ENCODE assay signal across 7 cellular contexts in genomic region chr10:89217057-89217990, GRCh38. TPM values are rescaled to one million over a fixed set of nuclear protein-coding genes. Genes with fewer than 3 reads are reported as not detected.
DNase-seq lines count a peak whose midpoint lies in the region; ATAC-seq, FAIRE-seq and TF ChIP-seq lines count a peak whose summit lies in the region.

No MANE protein-coding gene starts in this region.

- peaks cover 19% of the 10 kb centered on the region for H3K36me3 ChIP-seq in lower lobe of right lung

- ATAC-seq in lower lobe of right lung, result peak; percentile 38 to 57
- ATAC-seq in HG03159 (IDR thresholded peaks at IDR 0.05; ENCODE audit: unreplicated experiment), result no peak

- peak; percentile 91 for FAIRE-seq in GM12892 (lab: Jason Lieb, UNC)

- H3K4me1 ChIP-seq in lower lobe of right lung, result peaks cover 11% of the 10 kb centered on the region

- H3K4me3 ChIP-seq in lower lobe of right lung, result no peak overlapping the region

- TF ChIP-seq POLR2A in GM12892 (IDR thresholded peaks at IDR 0.05; ENCODE audit: low read depth, low read length), result no peak

- DNase-seq in GM12892 (ENCODE audit: insufficient read length), result no peak
- peak; percentile 42 for DNase-seq in NCI-H2029 treated with DMSO at 0.1 percent for 48 hours (lab: John Stamatoyannopoulos, UW)
- peak; percentile 51 for DNase-seq in activated CD4-positive, CD25-positive, alpha-beta regulatory T cell treated with anti-CD3 and anti-CD28 coated beads, Interleukin-2, amount 50 U/mL, for 72 hours
- peak; percentile 54 for DNase-seq in lower lobe of right lung
- peak; percentile 23 to 52 (median 38) for DNase-seq in stimulated activated CD4-positive, alpha-beta T cell treated with anti-CD3 and anti-CD28 coated beads, TNF-alpha, amount 100 ng/mL, for 48 hours (ENCODE audit: low read depth in 3 of 3)

- intact Hi-C loops in lower lobe of right lung (cut with DNase I), result loop anchor here (10.0 kb wide), 3 partner anchors 193 to 383 kb away; no protein-coding TSS in a partner anchor

- TF ChIP-seq CTCF in lower lobe of right lung (IDR thresholded peaks at IDR 0.05), result peak; percentile 79

- peak overlapping the region; percentile 89 for H3K27ac ChIP-seq in cingulate gyrus (ENCODE audit: low read depth, low read length)
- H3K27ac ChIP-seq in lower lobe of right lung, result no peak overlapping the region

- H3K27me3 ChIP-seq in lower lobe of right lung (ENCODE audit: low read depth), result no peaks in the 10 kb centered on the region

- H3K9me3 ChIP-seq in lower lobe of right lung, result no peaks in the 10 kb centered on the region

RNA-seq across cellular contexts. Expression of gene CH25H, which starts 10.2 kb away (rescaled TPM):
- not detected for polyA plus RNA-seq in GM12892 (2012; ENCODE audit: missing spikeins)
- 4.4 TPM for total RNA-seq in lower lobe of right lung

RNA-seq across cellular contexts. Expression of gene LIPA, which starts 34.3 kb away (rescaled TPM):
- polyA plus RNA-seq in GM12892 (2012; ENCODE audit: missing spikeins), result 30.6 TPM
- total RNA-seq in lower lobe of right lung, result 174 TPM
